Comparison of ENCODE assay signal across 8 cellular contexts in genomic region chr3:128496602-128497304, GRCh38. TPM values are rescaled to one million over a fixed set of nuclear protein-coding genes. Genes with fewer than 3 reads are reported as not detected.
DNase-seq lines count a peak whose midpoint lies in the region; ATAC-seq, FAIRE-seq and TF ChIP-seq lines count a peak whose summit lies in the region.

No MANE protein-coding gene starts in this region.

- H3K4ac ChIP-seq in mesendoderm (ENCODE audit: low read depth, low read length): no peak overlapping the region

- no peaks in the 10 kb centered on the region for H3K9me3 ChIP-seq in body of pancreas

- H3K27ac ChIP-seq in 22Rv1: peak overlapping the region; percentile 73
- no peak overlapping the region for H3K27ac ChIP-seq in body of pancreas
- H3K27ac ChIP-seq in mesendoderm (ENCODE audit: low read depth, low read length): no peak overlapping the region

- intact Hi-C loops in body of pancreas (cut with DNase I): loop anchor here (5.0 kb wide), 1 partner anchor 69 kb away; no protein-coding TSS in a partner anchor

- 60 to 75% methylated on average over 34 to 45 of the region's 45 CpGs for WGBS in body of pancreas, 2 donors
- no CpG with 5 or more reads among the region's 45 CpGs for WGBS in mesendoderm (ENCODE audit: extremely low coverage, insufficient coverage, low lambda C conversion rate)

- H3K9ac ChIP-seq in mesendoderm (ENCODE audit: low read length): peak overlapping the region; percentile 61

- H3K4me1 ChIP-seq in body of pancreas: peaks cover 40% of the 10 kb centered on the region
- H3K4me1 ChIP-seq in mesendoderm (ENCODE audit: control insufficient read depth, low read depth, low read length): peaks cover 13% of the 10 kb centered on the region

- H3K23ac ChIP-seq in mesendoderm (ENCODE audit: low read length): peak overlapping the region; percentile 89

- H3K18ac ChIP-seq in mesendoderm (ENCODE audit: low read length): no peak overlapping the region

- FAIRE-seq in HTR-8/SVneo (lab: Jason Lieb, UNC): peak; percentile 63

- H3K36me3 ChIP-seq in body of pancreas (replicated peaks in 1 of 2; ENCODE audit: insufficient read depth in 1 of 2, low read depth in 2 of 2) (no peaks in the 10 kb centered on the region), mesendoderm (ENCODE audit: control insufficient read depth, insufficient read depth, low read length) (no peaks in the 10 kb centered on the region)

- TF ChIP-seq POLR2A in body of pancreas (IDR thresholded peaks at IDR 0.05): no peak

- H3K4me3 ChIP-seq in body of pancreas: no peak overlapping the region
- H3K4me3 ChIP-seq in mesendoderm (ENCODE audit: low read length): no peak overlapping the region

- peak overlapping the region; percentile 88 for H2AK5ac ChIP-seq in mesendoderm (ENCODE audit: low read length)

- no peaks in the 10 kb centered on the region for H3K79me1 ChIP-seq in mesendoderm (ENCODE audit: low read length)

- peak overlapping the region; percentile 64 for H3K4me2 ChIP-seq in mesendoderm (ENCODE audit: low read length)

- no peak overlapping the region for H4K8ac ChIP-seq in mesendoderm (ENCODE audit: low read depth, low read length)

- H2BK120ac ChIP-seq in mesendoderm (ENCODE audit: low read depth, low read length): no peak overlapping the region

- DNase-seq in HTR-8/SVneo (ENCODE audit: insufficient read length, low spot score) (no peak), body of pancreas (peak in 3 of 4 donors; percentile 11 to 30 (median 22)), mesendoderm (peak; percentile 60), NCI-H446 (lab: John Stamatoyannopoulos, UW) (no peak), KG1 (lab: John Stamatoyannopoulos, UW) (no peak), iPS-NIHi7 (ENCODE audit: extremely low spot score) (no peak)
- DNase-seq in activated CD4-positive, alpha-beta T cell treated with anti-CD3 and anti-CD28 coated beads, Interleukin-2, amount 50 U/mL, for 4 hours: no peak

- no peak overlapping the region for H2BK5ac ChIP-seq in mesendoderm (ENCODE audit: low read length)

- no peaks in the 10 kb centered on the region for H3K79me2 ChIP-seq in mesendoderm (ENCODE audit: control insufficient read depth, insufficient read depth, low read length)

- peak overlapping the region; percentile 84 for H3K56ac ChIP-seq in mesendoderm (ENCODE audit: low read length)

- H4K5ac ChIP-seq in mesendoderm (ENCODE audit: low read length): no peak overlapping the region

- no peak overlapping the region for H2BK15ac ChIP-seq in mesendoderm (replicated peaks; ENCODE audit: low read depth)

- ATAC-seq in body of pancreas: peak; percentile 5

- no peak for TF ChIP-seq CTCF in 22Rv1 (IDR thresholded peaks at IDR 0.05)
- TF ChIP-seq CTCF in body of pancreas (IDR thresholded peaks at IDR 0.05): no peak

- H3K27me3 ChIP-seq in body of pancreas: peaks cover 0 to under 1% of the 10 kb centered on the region in 2 donors
- H3K27me3 ChIP-seq in mesendoderm (ENCODE audit: insufficient read depth, low read length, poor library complexity): peaks cover 46% of the 10 kb centered on the region

RNA-seq across cellular contexts. Expression of gene GATA2, which starts 3.8 kb away (rescaled TPM):
- 10 to 100 TPM; 11.7 to 12.9 TPM for total RNA-seq in body of pancreas
- 0.80 TPM for polyA plus RNA-seq in mesendoderm (2013, experiment 1 of 2)
- polyA plus RNA-seq in mesendoderm (2013, experiment 2 of 2): 0.69 TPM

RNA-seq across cellular contexts. Expression of gene DNAJB8, which starts 30.1 kb away (rescaled TPM):
- total RNA-seq in body of pancreas: not detected
- not detected for polyA plus RNA-seq in mesendoderm (2013, experiment 1 of 2)
- polyA plus RNA-seq in mesendoderm (2013, experiment 2 of 2): not detected

Comparison
In these comparisons a context has a peak if more than half of its experiments do, and no peak if none do; other contexts are left out.
1. DNase-seq: peak in body of pancreas (3 of 4) and mesendoderm (single experiment); none in HTR-8/SVneo (single experiment), NCI-H446 (0 of 2), KG1 (single experiment), iPS-NIHi7 (single experiment) and activated CD4-positive, alpha-beta T cell treated with anti-CD3 and anti-CD28 coated beads, Interleukin-2, amount 50 U/mL, for 4 hours (0 of 2).